24 cellular contexts compared by ENCODE assay signal in genomic region chr14:56666294-56666693, GRCh38.
A peak's percentile ranks its signal among the peaks of the same experiment; 100 is the strongest.
DNase-seq lines count a peak whose midpoint lies in the region; ATAC-seq and TF ChIP-seq lines count a peak whose summit lies in the region.
"Had no signal": no experiment of that assay in that cellular context is flagged by ENCODE, and none has a peak within 500 bp of the region (broad histone marks: within the 10 kb centered on the region; RNA-seq: fewer than 3 reads in every experiment).

No MANE protein-coding gene starts in this region.

- no peaks in the 10 kb centered on the region for H3K27me3 Mint-ChIP-seq in activated CD8-positive, alpha-beta memory T cell treated with anti-CD3 and anti-CD28 coated beads, Interleukin-2, amount 10 ng/mL, durations not matched to agents 7 days and 5 days
- H3K27me3 Mint-ChIP-seq in T-cell = peaks cover 0 to 3% of the 10 kb centered on the region in 2 donors

- no peaks in the 10 kb centered on the region for H3K36me3 ChIP-seq in esophagus muscularis mucosa
- H3K36me3 ChIP-seq: BLaER1, stomach, upper lobe of right lung had no signal

- no peak for TF ChIP-seq POLR2A in esophagus muscularis mucosa (IDR thresholded peaks at IDR 0.05; ENCODE audit: low read depth)

- no peak for TF ChIP-seq CTCF in esophagus muscularis mucosa (IDR thresholded peaks at IDR 0.05)

- H3K4me3 ChIP-seq in esophagus muscularis mucosa = no peak overlapping the region
- H3K4me3 ChIP-seq: BLaER1, coronary artery, SK-N-MC, stomach, upper lobe of right lung had no signal

- CTCF ChIA-PET in activated CD8-positive, alpha-beta memory T cell treated with anti-CD3 and anti-CD28 coated beads, Interleukin-2, amount 10 ng/mL, durations not matched to agents 7 days and 5 days (lab: Charles Lee) = no interaction called here
- CTCF ChIA-PET in T-cell (lab: Charles Lee) = no interaction called here

- 94% methylated on average over 7 of the region's 7 CpGs for WGBS in esophagus muscularis mucosa

- no peak for DNase-seq in activated CD8-positive, alpha-beta memory T cell treated with anti-CD3 and anti-CD28 coated beads, Interleukin-2, amount 10 ng/mL, durations not matched to agents 7 days and 5 days
- DNase-seq in activated CD8-positive, alpha-beta memory T cell treated with anti-CD3 and anti-CD28 coated beads, Interleukin-2, amount 50 U/mL, for 4 hours = no peak
- DNase-seq in NCI-H146 treated with DMSO at 0.1 percent for 48 hours (lab: John Stamatoyannopoulos, UW; ENCODE audit: unreplicated experiment) (peak; percentile 94), esophagus muscularis mucosa (ENCODE audit: extremely low spot score) (peak; percentile 26), DMS153 treated with DMSO at 0.1 percent for 48 hours (lab: John Stamatoyannopoulos, UW; ENCODE audit: unreplicated experiment) (no peak), T-cell (no peak)
- no peak for DNase-seq in stimulated activated effector memory CD8-positive, alpha-beta T cell treated with anti-CD3 and anti-CD28 coated beads, Interleukin-12 subunit alpha, Interleukin-12 subunit beta, amount 100 ng/mL, for 72 hours (ENCODE audit: low spot score in 2 of 2)
- no peak for DNase-seq in activated T-cell treated with anti-CD3 and anti-CD28 coated beads, Interleukin-2, amount 50 U/mL, for 1 hour
- DNase-seq: activated CD4-positive, alpha-beta T cell treated with anti-CD3 and anti-CD28 coated beads, Interleukin-2, amount 50 U/mL, for 4 hours; activated gamma-delta T cell; activated T-cell treated with anti-CD3 and anti-CD28 coated beads for 4 hours; head of caudate nucleus; Karpas-422; naive thymus-derived CD8-positive, alpha-beta T cell; NCI-H1930; NCI-H524; RPMI8226; stimulated activated CD4-positive, alpha-beta T cell treated with anti-CD3 and anti-CD28 coated beads, Interleukin-12 subunit alpha, Interleukin-12 subunit beta, amount 100 ng/mL, for 4 hours; stomach; upper lobe of right lung had no signal

- no peaks in the 10 kb centered on the region for H3K9me3 ChIP-seq in esophagus muscularis mucosa
- H3K9me3 ChIP-seq: BLaER1, stomach, upper lobe of right lung had no signal

- TF ChIP-seq EP300 in esophagus muscularis mucosa (IDR thresholded peaks at IDR 0.05) = no peak

- POLR2A ChIA-PET in T-cell (lab: Charles Lee) = no interaction called here

- intact Hi-C loops in esophagus muscularis mucosa (cut with DNase I) = no loop called here

- peak overlapping the region; percentile 48 for H3K27ac Mint-ChIP-seq in activated CD8-positive, alpha-beta memory T cell treated with anti-CD3 and anti-CD28 coated beads, Interleukin-2, amount 10 ng/mL, durations not matched to agents 7 days and 5 days
- peak overlapping the region; percentile 12 for H3K27ac Mint-ChIP-seq in stimulated activated effector memory CD8-positive, alpha-beta T cell treated with anti-CD3 and anti-CD28 coated beads, Interleukin-12 subunit alpha, Interleukin-12 subunit beta, amount 100 ng/mL, for 72 hours
- no peak overlapping the region for H3K27ac Mint-ChIP-seq in T-cell
- H3K27ac Mint-ChIP-seq: naive thymus-derived CD8-positive, alpha-beta T cell had no signal

- ATAC-seq in activated CD8-positive, alpha-beta memory T cell treated with anti-CD3 and anti-CD28 coated beads, Interleukin-2, amount 10 ng/mL, durations not matched to agents 7 days and 5 days = no peak
- ATAC-seq in stimulated activated effector memory CD8-positive, alpha-beta T cell treated with anti-CD3 and anti-CD28 coated beads, Interleukin-12 subunit alpha, Interleukin-12 subunit beta, amount 100 ng/mL, for 72 hours = no peak
- no peak for ATAC-seq in T-cell (replicated peaks in 1 of 4)
- ATAC-seq: naive thymus-derived CD8-positive, alpha-beta T cell had no signal

- H3K9me3 Mint-ChIP-seq in activated CD8-positive, alpha-beta memory T cell treated with anti-CD3 and anti-CD28 coated beads, Interleukin-2, amount 10 ng/mL, durations not matched to agents 7 days and 5 days (ENCODE audit: low read depth) = peaks cover 3% of the 10 kb centered on the region
- peaks cover 12% of the 10 kb centered on the region for H3K9me3 Mint-ChIP-seq in stimulated activated effector memory CD8-positive, alpha-beta T cell treated with anti-CD3 and anti-CD28 coated beads, Interleukin-12 subunit alpha, Interleukin-12 subunit beta, amount 100 ng/mL, for 72 hours
- peaks cover 3 to 16% (median 9%) of the 10 kb centered on the region in 3 donors for H3K9me3 Mint-ChIP-seq in T-cell

- peaks cover 6% of the 10 kb centered on the region for H3K36me3 Mint-ChIP-seq in activated CD8-positive, alpha-beta memory T cell treated with anti-CD3 and anti-CD28 coated beads, Interleukin-2, amount 10 ng/mL, durations not matched to agents 7 days and 5 days
- no peaks in the 10 kb centered on the region for H3K36me3 Mint-ChIP-seq in stimulated activated effector memory CD8-positive, alpha-beta T cell treated with anti-CD3 and anti-CD28 coated beads, Interleukin-12 subunit alpha, Interleukin-12 subunit beta, amount 100 ng/mL, for 72 hours
- peaks cover 17% of the 10 kb centered on the region for H3K36me3 Mint-ChIP-seq in T-cell

- no peak overlapping the region for H3K4me3 Mint-ChIP-seq in activated CD8-positive, alpha-beta memory T cell treated with anti-CD3 and anti-CD28 coated beads, Interleukin-2, amount 10 ng/mL, durations not matched to agents 7 days and 5 days
- no peak overlapping the region for H3K4me3 Mint-ChIP-seq in stimulated activated effector memory CD8-positive, alpha-beta T cell treated with anti-CD3 and anti-CD28 coated beads, Interleukin-12 subunit alpha, Interleukin-12 subunit beta, amount 100 ng/mL, for 72 hours
- H3K4me3 Mint-ChIP-seq in T-cell = no peak overlapping the region
- H3K4me3 Mint-ChIP-seq: naive thymus-derived CD8-positive, alpha-beta T cell had no signal

- H3K4me1 Mint-ChIP-seq in activated CD8-positive, alpha-beta memory T cell treated with anti-CD3 and anti-CD28 coated beads, Interleukin-2, amount 10 ng/mL, durations not matched to agents 7 days and 5 days = no peaks in the 10 kb centered on the region
- no peaks in the 10 kb centered on the region for H3K4me1 Mint-ChIP-seq in stimulated activated effector memory CD8-positive, alpha-beta T cell treated with anti-CD3 and anti-CD28 coated beads, Interleukin-12 subunit alpha, Interleukin-12 subunit beta, amount 100 ng/mL, for 72 hours
- H3K4me1 Mint-ChIP-seq in T-cell = no peaks in the 10 kb centered on the region
- H3K4me1 Mint-ChIP-seq: naive thymus-derived CD8-positive, alpha-beta T cell had no signal

- no peak overlapping the region for H3K27ac ChIP-seq in esophagus muscularis mucosa (replicated peaks in 1 of 4)
- H3K27ac ChIP-seq: BLaER1, coronary artery, SK-N-MC, stomach, upper lobe of right lung, VCaP had no signal

- H3K27me3 ChIP-seq in esophagus muscularis mucosa = no peaks in the 10 kb centered on the region
- H3K27me3 ChIP-seq: BLaER1, stomach, upper lobe of right lung had no signal

- no peaks in the 10 kb centered on the region for H3K4me1 ChIP-seq in esophagus muscularis mucosa
- H3K4me1 ChIP-seq: BLaER1, upper lobe of right lung had no signal

Comparison
In these comparisons a context has a peak if more than half of its experiments do, and no peak if none do; other contexts are left out.
1. DNase-seq: peak in NCI-H146 treated with DMSO at 0.1 percent for 48 hours (single experiment) and esophagus muscularis mucosa (single experiment); none in activated CD8-positive, alpha-beta memory T cell treated with anti-CD3 and anti-CD28 coated beads, Interleukin-2, amount 10 ng/mL, durations not matched to agents 7 days and 5 days (single experiment), activated CD8-positive, alpha-beta memory T cell treated with anti-CD3 and anti-CD28 coated beads, Interleukin-2, amount 50 U/mL, for 4 hours (single experiment), stimulated activated effector memory CD8-positive, alpha-beta T cell treated with anti-CD3 and anti-CD28 coated beads, Interleukin-12 subunit alpha, Interleukin-12 subunit beta, amount 100 ng/mL, for 72 hours (0 of 2), activated T-cell treated with anti-CD3 and anti-CD28 coated beads, Interleukin-2, amount 50 U/mL, for 1 hour (single experiment), DMS153 treated with DMSO at 0.1 percent for 48 hours (single experiment) and T-cell (0 of 34).
2. H3K27ac Mint-ChIP-seq: peak in activated CD8-positive, alpha-beta memory T cell treated with anti-CD3 and anti-CD28 coated beads, Interleukin-2, amount 10 ng/mL, durations not matched to agents 7 days and 5 days (single experiment) and stimulated activated effector memory CD8-positive, alpha-beta T cell treated with anti-CD3 and anti-CD28 coated beads, Interleukin-12 subunit alpha, Interleukin-12 subunit beta, amount 100 ng/mL, for 72 hours (single experiment); none in T-cell (0 of 2).